ENCODE assay signal across 8 cellular contexts in the genomic region with DNA sequence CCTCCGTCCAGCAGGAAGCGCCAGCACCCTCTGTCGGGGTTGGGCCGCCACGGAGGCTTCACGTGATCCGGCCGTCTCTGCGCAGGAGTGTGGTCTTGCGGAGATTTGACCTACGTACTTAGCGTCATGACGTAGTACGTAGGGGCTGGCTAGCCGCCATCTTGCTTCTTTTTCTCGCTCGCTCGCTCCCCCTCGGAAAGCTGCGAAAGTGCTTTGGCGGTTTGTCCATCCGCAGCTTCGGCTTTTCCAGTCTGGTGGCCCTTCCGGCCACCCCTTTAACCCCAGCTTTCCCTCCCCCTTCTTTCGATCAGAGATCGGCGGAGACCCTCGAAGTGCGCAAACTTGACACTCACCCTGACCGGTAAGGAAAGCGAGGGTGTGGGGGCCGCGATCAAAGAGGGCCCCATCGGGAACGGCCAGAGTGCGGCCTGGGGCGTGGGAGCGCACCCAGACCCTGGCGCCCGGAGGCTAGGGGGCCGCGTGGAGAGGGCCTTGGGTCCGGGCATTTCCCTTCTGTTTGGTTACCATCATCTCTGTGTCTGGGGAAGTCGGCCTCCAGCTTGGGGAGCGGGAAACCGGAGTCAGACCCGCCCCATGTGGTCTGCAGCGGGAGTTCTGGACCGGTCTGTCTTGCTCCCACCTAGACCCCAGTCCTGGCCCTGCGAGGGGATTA. TPM values are rescaled to one million over a fixed set of nuclear protein-coding genes. Genes with fewer than 3 reads are reported as not detected.
DNase-seq lines count a peak whose midpoint lies in the region; ATAC-seq and TF ChIP-seq lines count a peak whose summit lies in the region.

TSS of gene PRRC2C (plus strand) at position 156 of the 673 bp plus-strand sequence. CDS start 26,559 bp downstream, outside the sequence.

- no peaks in the 10 kb centered on the region for H3K9me2 ChIP-seq in GM23338 (ENCODE audit: insufficient read depth)

- no peaks in the 10 kb centered on the region for H3K36me3 ChIP-seq in GM23338 (ENCODE audit: insufficient read depth)
- peaks cover 17% of the 10 kb centered on the region for H3K36me3 ChIP-seq in RWPE2 (ENCODE audit: low read depth)

- peaks cover 21% of the 10 kb centered on the region for H3K4me1 Mint-ChIP-seq in GM23338
- peaks cover 43 to 51% of the 10 kb centered on the region in 2 donors for H3K4me1 Mint-ChIP-seq in natural killer cell treated with Interleukin-12 subunit alpha and Interleukin-12 subunit beta and Interleukin-15 and Interleukin-18, amount 100 ng/mL, for 72 hours (ENCODE audit: low read depth in 2 of 2)
- H3K4me1 Mint-ChIP-seq in stimulated activated naive CD8-positive, alpha-beta T cell treated with anti-CD3 and anti-CD28 coated beads, Interleukin-15, Interleukin-2, amounts not matched to agents 100 ng/mL and 50 ng/mL, for 24 hours (ENCODE audit: low read depth): peaks cover 46% of the 10 kb centered on the region

- H3K4me3 ChIP-seq in GM23338: peak within 1 kb of the TSS; percentile 85
- H3K4me3 ChIP-seq in RWPE2 (ENCODE audit: severe bottlenecking): peak within 1 kb of the TSS; percentile 87

- H3K27ac Mint-ChIP-seq in GM23338: peak within 1 kb of the TSS; percentile 98
- H3K27ac Mint-ChIP-seq in natural killer cell treated with Interleukin-12 subunit alpha and Interleukin-12 subunit beta and Interleukin-15 and Interleukin-18, amount 100 ng/mL, for 72 hours: peak within 1 kb of the TSS; percentile 92 to 96
- peak within 1 kb of the TSS; percentile 96 for H3K27ac Mint-ChIP-seq in stimulated activated naive CD8-positive, alpha-beta T cell treated with anti-CD3 and anti-CD28 coated beads, Interleukin-15, Interleukin-2, amounts not matched to agents 100 ng/mL and 50 ng/mL, for 24 hours

- peaks cover 51% of the 10 kb centered on the region for H3K79me2 ChIP-seq in GM23338 (replicated peaks; ENCODE audit: insufficient read depth)

- H3K27ac ChIP-seq in GM23338 (ENCODE audit: low read depth): peak within 1 kb of the TSS; percentile 99
- H3K27ac ChIP-seq in RWPE2 (ENCODE audit: poor library complexity, severe bottlenecking): peak within 1 kb of the TSS; percentile 87

- H3K4me2 ChIP-seq in GM23338: peak within 1 kb of the TSS; percentile 92

- no peaks in the 10 kb centered on the region for H3F3A ChIP-seq in GM23338 (replicated peaks; ENCODE audit: low read depth)

- peak within 1 kb of the TSS; percentile 77 for H2AFZ ChIP-seq in GM23338

- H3K36me3 Mint-ChIP-seq in GM23338 (ENCODE audit: low read depth): 0 out of 3 replicates have a peak, but pooled peaks cover 3% of the 10 kb centered on the region
- peaks cover 12% of the 10 kb centered on the region for H3K36me3 Mint-ChIP-seq in natural killer cell treated with Interleukin-12 subunit alpha and Interleukin-12 subunit beta and Interleukin-15 and Interleukin-18, amount 100 ng/mL, for 72 hours
- H3K36me3 Mint-ChIP-seq in stimulated activated naive CD8-positive, alpha-beta T cell treated with anti-CD3 and anti-CD28 coated beads, Interleukin-15, Interleukin-2, amounts not matched to agents 100 ng/mL and 50 ng/mL, for 24 hours (ENCODE audit: low read depth): peaks cover 32% of the 10 kb centered on the region

- TF ChIP-seq CTCF in GM23338 (conservative IDR thresholded peaks at IDR 0.05; ENCODE audit: low read depth in 2 of 2) (peak; percentile 74 to 84), LNCAP (IDR thresholded peaks at IDR 0.05) (peak; percentile 93; the same call in 1 of the 2 replicates), RWPE2 (IDR thresholded peaks at IDR 0.05; ENCODE audit: poor library complexity, severe bottlenecking) (peak; percentile 89)

- H3K4me1 ChIP-seq in GM23338 (ENCODE audit: insufficient read depth): peaks cover 13% of the 10 kb centered on the region; the same call in 1 of the 2 replicates
- H3K4me1 ChIP-seq in RWPE2 (ENCODE audit: insufficient read depth, poor library complexity, severe bottlenecking): peaks cover 26% of the 10 kb centered on the region

- H3K27me3 ChIP-seq in GM23338 (ENCODE audit: insufficient read depth) (no peaks in the 10 kb centered on the region), RWPE2 (ENCODE audit: insufficient read depth, poor library complexity, severe bottlenecking) (no peaks in the 10 kb centered on the region)

- peaks cover 4% of the 10 kb centered on the region for H3K27me3 Mint-ChIP-seq in GM23338 (ENCODE audit: insufficient read depth, low read depth, poor library complexity)
- H3K27me3 Mint-ChIP-seq in natural killer cell treated with Interleukin-12 subunit alpha and Interleukin-12 subunit beta and Interleukin-15 and Interleukin-18, amount 100 ng/mL, for 72 hours: no peaks in the 10 kb centered on the region
- no peaks in the 10 kb centered on the region for H3K27me3 Mint-ChIP-seq in stimulated activated naive CD8-positive, alpha-beta T cell treated with anti-CD3 and anti-CD28 coated beads, Interleukin-15, Interleukin-2, amounts not matched to agents 100 ng/mL and 50 ng/mL, for 24 hours

- ATAC-seq in GM23338 (peak; percentile 96), RWPE2 (ENCODE audit: low read depth) (peak; percentile 91)
- ATAC-seq in natural killer cell treated with Interleukin-12 subunit alpha and Interleukin-12 subunit beta and Interleukin-15 and Interleukin-18, amount 100 ng/mL, for 72 hours: peak; percentile 95

- H3K4me3 Mint-ChIP-seq in GM23338: peak within 1 kb of the TSS; percentile 95
- H3K4me3 Mint-ChIP-seq in natural killer cell treated with Interleukin-12 subunit alpha and Interleukin-12 subunit beta and Interleukin-15 and Interleukin-18, amount 100 ng/mL, for 72 hours: peak within 1 kb of the TSS; percentile 95
- peak within 1 kb of the TSS; percentile 94 for H3K4me3 Mint-ChIP-seq in stimulated activated naive CD8-positive, alpha-beta T cell treated with anti-CD3 and anti-CD28 coated beads, Interleukin-15, Interleukin-2, amounts not matched to agents 100 ng/mL and 50 ng/mL, for 24 hours

- no peaks in the 10 kb centered on the region for H3K9me3 ChIP-seq in RWPE2 (ENCODE audit: severe bottlenecking)

- peaks cover 40% of the 10 kb centered on the region for H4K20me1 ChIP-seq in GM23338 (replicated peaks; ENCODE audit: insufficient read depth)

- H3K9me3 Mint-ChIP-seq in GM23338: no peaks in the 10 kb centered on the region
- H3K9me3 Mint-ChIP-seq in natural killer cell treated with Interleukin-12 subunit alpha and Interleukin-12 subunit beta and Interleukin-15 and Interleukin-18, amount 100 ng/mL, for 72 hours: no peaks in the 10 kb centered on the region
- no peaks in the 10 kb centered on the region for H3K9me3 Mint-ChIP-seq in stimulated activated naive CD8-positive, alpha-beta T cell treated with anti-CD3 and anti-CD28 coated beads, Interleukin-15, Interleukin-2, amounts not matched to agents 100 ng/mL and 50 ng/mL, for 24 hours

- peak; percentile 98 for DNase-seq in EH (ENCODE audit: low read depth)
- peak; percentile 98 for DNase-seq in GM23338 (ENCODE audit: low spot score)
- DNase-seq in RWPE2 (ENCODE audit: low spot score): peak; percentile 94
- DNase-seq in activated T-helper 9 cell treated with anti-CD3 and anti-CD28 coated beads, Interleukin-2, amount 50 U/mL, for 16 hours (ENCODE audit: low read depth): peak; percentile 89
- peak; percentile 99 for DNase-seq in fibroblast of peridontal ligament (ENCODE audit: extremely low read depth)
- peak; percentile 96 for DNase-seq in natural killer cell treated with Interleukin-12 subunit alpha and Interleukin-12 subunit beta and Interleukin-15 and Interleukin-18, amount 100 ng/mL, for 72 hours (ENCODE audit: low spot score)

TF ChIP-seq in GM23338, 12 proteins besides CTCF, POLR2A, EP300 and RAD21:
- TF ChIP-seq EZH2phosphoT487 (IDR thresholded peaks at IDR 0.05; ENCODE audit: unreplicated experiment): no peak
- TF ChIP-seq ETS1 (IDR thresholded peaks at IDR 0.05): 0 out of 2 replicates have a peak, but pooled peaks have one; percentile 32
- TF ChIP-seq CREB1 (CRISPR knock-in tag; IDR thresholded peaks at IDR 0.05; ENCODE audit: low read depth): peak; percentile 94
- TF ChIP-seq POLR2AphosphoS5 (IDR thresholded peaks at IDR 0.05; ENCODE audit: low read depth): peak; percentile 84

RNA-seq across cellular contexts. Expression of gene PRRC2C, which starts in this region (rescaled TPM):
- total RNA-seq in GM23338 (2014; rRNA removed; shearing (Covaris generic)): 164 and 186 TPM in 2 replicates
- polyA plus RNA-seq in GM23338 (2016; fragmentation: Nextera tagmentation; extraction: Ambion mirVana): 327 and 368 TPM in 2 replicates
- total RNA-seq in natural killer cell treated with Interleukin-12 subunit alpha and Interleukin-12 subunit beta and Interleukin-15 and Interleukin-18, amount 100 ng/mL, for 72 hours: 100 to 1,000 TPM; 331 to 343 TPM

Comparison
In these comparisons a context has a peak if more than half of its experiments do, and no peak if none do; other contexts are left out.
1. Peak in every context shown above with its lines: DNase-seq, ATAC-seq, H3K4me3 ChIP-seq and H3K27ac ChIP-seq.